ENCODE assay signal across 18 cellular contexts in the genomic region with DNA sequence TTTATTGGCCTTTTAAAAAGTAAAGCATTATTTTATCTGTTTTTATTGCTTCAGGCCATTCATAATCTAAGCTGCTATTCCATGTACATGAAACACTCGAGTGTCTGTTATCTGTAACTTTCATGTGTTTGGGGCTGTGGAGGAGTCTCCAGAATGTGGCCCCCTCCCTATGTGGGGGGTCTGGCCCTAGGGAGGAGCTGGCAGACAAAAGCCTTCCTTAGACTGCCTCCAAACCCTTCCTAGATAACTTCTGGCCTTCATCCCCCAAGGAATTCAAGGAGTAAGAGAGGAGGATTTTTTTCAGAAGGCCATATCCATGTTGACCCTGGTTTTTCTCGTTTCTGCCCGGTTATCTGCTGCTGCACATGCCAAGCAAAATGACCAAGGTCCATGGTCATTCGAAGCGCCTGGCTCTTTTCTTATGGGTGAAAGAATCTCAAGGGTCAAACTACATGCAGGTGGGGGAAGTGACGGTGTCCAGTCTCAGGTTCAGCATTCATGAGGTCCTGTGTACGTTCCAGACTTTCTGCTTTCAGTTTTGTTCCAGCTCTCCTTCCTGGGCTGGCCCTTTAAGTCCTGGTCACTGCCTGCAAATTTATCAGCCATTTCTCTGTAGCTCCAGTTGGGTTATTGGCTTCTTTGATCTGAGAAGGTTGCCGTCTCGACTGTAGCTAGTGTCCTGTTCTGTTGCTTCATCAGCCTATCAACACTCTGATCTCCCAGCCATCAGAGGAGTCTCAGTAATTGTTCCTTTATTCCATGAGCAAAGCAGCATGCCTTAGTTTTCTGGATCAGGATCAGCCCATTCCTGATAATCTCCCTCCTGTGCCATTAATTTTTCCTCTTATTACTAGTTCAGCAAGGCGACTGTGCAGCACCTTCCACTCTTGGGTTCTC. TPM values are rescaled to one million over a fixed set of nuclear protein-coding genes. Genes with fewer than 3 reads are reported as not detected.
DNase-seq lines count a peak whose midpoint lies in the region; ATAC-seq, FAIRE-seq and TF ChIP-seq lines count a peak whose summit lies in the region.
"Had no signal": no experiment of that assay in that cellular context is flagged by ENCODE, and none has a peak within 500 bp of the region (broad histone marks: within the 10 kb centered on the region; RNA-seq: fewer than 3 reads in every experiment).

No MANE protein-coding gene starts in this region.

- H3F3A ChIP-seq in Loucy (ENCODE audit: low read depth), result no peaks in the 10 kb centered on the region

- no peak for ATAC-seq in GM19467 (IDR thresholded peaks at IDR 0.05; ENCODE audit: unreplicated experiment)
- ATAC-seq in activated CD8-positive, alpha-beta T cell treated with anti-CD3 and anti-CD28 coated beads for 36 hours, result no peak
- no peak for ATAC-seq in HG03469 (IDR thresholded peaks at IDR 0.05; ENCODE audit: unreplicated experiment)
- ATAC-seq: activated CD4-positive, alpha-beta T cell treated with anti-CD3 and anti-CD28 coated beads for 36 hours had no signal

- H3K4me3 ChIP-seq in CD4-positive, alpha-beta memory T cell (ENCODE audit: low read length in 2 of 2), result no peak overlapping the region
- peak overlapping the region; percentile 97 for H3K4me3 ChIP-seq in Loucy (ENCODE audit: low read length, poor library complexity, severe bottlenecking)
- H3K4me3 ChIP-seq in duodenal mucosa (ENCODE audit: low read depth in 1 of 2, low read length in 2 of 2), result peak overlapping the region; percentile 43 to 53
- H3K4me3 ChIP-seq in osteoblast (ENCODE audit: insufficient read depth, low read length), result no peak overlapping the region
- H3K4me3 ChIP-seq: HAP-1, heart left ventricle, neural progenitor cell had no signal

- peaks cover 29 to 58% of the 10 kb centered on the region in 2 donors for H3K36me3 Mint-ChIP-seq in CD4-positive, alpha-beta memory T cell
- peaks cover 16% of the 10 kb centered on the region for H3K36me3 Mint-ChIP-seq in activated CD8-positive, alpha-beta T cell treated with anti-CD3 and anti-CD28 coated beads for 36 hours (ENCODE audit: low read depth)
- H3K36me3 Mint-ChIP-seq: neural progenitor cell had no signal

- H4K20me1 ChIP-seq in Loucy (ENCODE audit: insufficient read depth, low read length, poor library complexity, severe bottlenecking), result peaks cover 67% of the 10 kb centered on the region
- H4K20me1 ChIP-seq in osteoblast (ENCODE audit: insufficient read depth, low read length), result no peaks in the 10 kb centered on the region

- H3K9me3 Mint-ChIP-seq in CD4-positive, alpha-beta memory T cell, result no peaks in the 10 kb centered on the region
- H3K9me3 Mint-ChIP-seq in activated CD8-positive, alpha-beta T cell treated with anti-CD3 and anti-CD28 coated beads for 36 hours, result no peaks in the 10 kb centered on the region
- H3K9me3 Mint-ChIP-seq: neural progenitor cell had no signal

- no peak overlapping the region for H2AFZ ChIP-seq in Loucy (ENCODE audit: low read length)
- H2AFZ ChIP-seq in osteoblast (ENCODE audit: low read length), result no peak overlapping the region
- H2AFZ ChIP-seq: neural progenitor cell had no signal

- peak overlapping the region in 6 of 8 donors; percentile 10 to 81 (median 34) for H3K4me3 Mint-ChIP-seq in CD4-positive, alpha-beta memory T cell
- no peak overlapping the region for H3K4me3 Mint-ChIP-seq in activated CD8-positive, alpha-beta T cell treated with anti-CD3 and anti-CD28 coated beads for 36 hours
- H3K4me3 Mint-ChIP-seq: activated CD4-positive, alpha-beta T cell treated with anti-CD3 and anti-CD28 coated beads for 36 hours; neural progenitor cell had no signal

- no peaks in the 10 kb centered on the region for H3K27me3 ChIP-seq in CD4-positive, alpha-beta memory T cell (ENCODE audit: insufficient read depth, low read length)
- H3K27me3 ChIP-seq in Loucy (ENCODE audit: insufficient read depth, low read length, poor library complexity, severe bottlenecking) (no peaks in the 10 kb centered on the region), duodenal mucosa (ENCODE audit: control insufficient read depth in 1 of 2, insufficient read depth in 2 of 2, low read length in 2 of 2) (no peaks in the 10 kb centered on the region), osteoblast (ENCODE audit: insufficient read depth, low read length) (peaks cover 11% of the 10 kb centered on the region)
- H3K27me3 ChIP-seq: heart left ventricle, neural progenitor cell had no signal

- no peaks in the 10 kb centered on the region for H3K9me3 ChIP-seq in CD4-positive, alpha-beta memory T cell (ENCODE audit: control insufficient read depth in 1 of 2, low read length in 2 of 2)
- H3K9me3 ChIP-seq in Loucy (ENCODE audit: insufficient read depth, low read depth, low read length) (no peaks in the 10 kb centered on the region), duodenal mucosa (ENCODE audit: control insufficient read depth in 1 of 2, low read length in 2 of 2) (no peaks in the 10 kb centered on the region), osteoblast (ENCODE audit: low read depth, low read length) (no peaks in the 10 kb centered on the region)
- H3K9me3 ChIP-seq: HAP-1, heart left ventricle had no signal

- peak overlapping the region in 5 of 7 donors; percentile 24 to 82 (median 55) for H3K27ac Mint-ChIP-seq in CD4-positive, alpha-beta memory T cell
- H3K27ac Mint-ChIP-seq in activated CD8-positive, alpha-beta T cell treated with anti-CD3 and anti-CD28 coated beads for 36 hours, result no peak overlapping the region
- H3K27ac Mint-ChIP-seq: activated CD4-positive, alpha-beta T cell treated with anti-CD3 and anti-CD28 coated beads for 36 hours; neural progenitor cell had no signal

- intact Hi-C loops in CD4-positive, alpha-beta memory T cell (cut with micrococcal nuclease), result no loop called here
- intact Hi-C loops in activated CD8-positive, alpha-beta T cell treated with anti-CD3 and anti-CD28 coated beads for 36 hours (cut with micrococcal nuclease), result no loop called here

- H3K4me2 ChIP-seq in Loucy (ENCODE audit: low read depth, low read length, poor library complexity, severe bottlenecking) (peak overlapping the region; percentile 96), osteoblast (ENCODE audit: insufficient read depth, low read length) (no peak overlapping the region)
- H3K4me2 ChIP-seq: neural progenitor cell had no signal

- peaks cover 73 to 99% (median 85%) of the 10 kb centered on the region in 4 donors for H3K4me1 Mint-ChIP-seq in CD4-positive, alpha-beta memory T cell
- H3K4me1 Mint-ChIP-seq in activated CD8-positive, alpha-beta T cell treated with anti-CD3 and anti-CD28 coated beads for 36 hours (ENCODE audit: low read depth), result peaks cover 58% of the 10 kb centered on the region
- H3K4me1 Mint-ChIP-seq: neural progenitor cell had no signal

- POLR2A ChIA-PET in CD4-positive, alpha-beta memory T cell (lab: Charles Lee; ENCODE audit: partially characterized antibody), result interaction anchor here (0.6 to 12.2 kb wide), 4 partner anchors 8 to 1078 kb away, joined by 3 to 493 read pairs (median 6); a partner anchor contains a TSS
- POLR2A ChIA-PET in activated CD8-positive, alpha-beta T cell treated with anti-CD3 and anti-CD28 coated beads for 36 hours (lab: Charles Lee), result interaction anchor here (0.7 to 2.1 kb wide), 5 partner anchors 8 to 60 kb away, joined by 3 to 6 read pairs (median 4); a partner anchor contains a TSS

- H3K36me3 ChIP-seq in CD4-positive, alpha-beta memory T cell (ENCODE audit: insufficient read depth, low read length), result no peaks in the 10 kb centered on the region
- no peaks in the 10 kb centered on the region for H3K36me3 ChIP-seq in Loucy (ENCODE audit: insufficient read depth, low read length)
- H3K36me3 ChIP-seq in duodenal mucosa (ENCODE audit: control insufficient read depth in 1 of 2, insufficient read depth in 2 of 2, low read length in 2 of 2), result no peaks in the 10 kb centered on the region
- H3K36me3 ChIP-seq in osteoblast (ENCODE audit: insufficient read depth, low read length), result no peaks in the 10 kb centered on the region
- H3K36me3 ChIP-seq: HAP-1, heart left ventricle, neural progenitor cell had no signal

- peaks cover 99% of the 10 kb centered on the region for H3K4me1 ChIP-seq in CD4-positive, alpha-beta memory T cell (ENCODE audit: insufficient read depth, low read length)
- peaks cover 97% of the 10 kb centered on the region for H3K4me1 ChIP-seq in Loucy (ENCODE audit: insufficient read depth, low read length, poor library complexity, severe bottlenecking)
- H3K4me1 ChIP-seq in duodenal mucosa (ENCODE audit: control insufficient read depth in 1 of 2, insufficient read depth in 2 of 2, low read length in 2 of 2), result peaks cover 37 to 59% of the 10 kb centered on the region in 2 donors
- peaks cover 20% of the 10 kb centered on the region for H3K4me1 ChIP-seq in osteoblast (ENCODE audit: insufficient read depth, low read length)
- H3K4me1 ChIP-seq: HAP-1, neural progenitor cell had no signal

- no peaks in the 10 kb centered on the region for H3K9me2 ChIP-seq in Loucy (replicated peaks; ENCODE audit: low read depth, low read length)

- H3K79me2 ChIP-seq in Loucy (ENCODE audit: insufficient read depth, low read length) (peaks cover 100% of the 10 kb centered on the region), osteoblast (ENCODE audit: insufficient read depth, low read length) (no peaks in the 10 kb centered on the region)

- CTCF ChIA-PET in CD4-positive, alpha-beta memory T cell (lab: Charles Lee; ENCODE audit: partially characterized antibody), result interaction anchor here (1.1 to 13.9 kb wide), 4 partner anchors 42 to 79 kb away, joined by 4 to 135 read pairs (median 16); no protein-coding TSS in a partner anchor
- CTCF ChIA-PET in activated CD8-positive, alpha-beta T cell treated with anti-CD3 and anti-CD28 coated beads for 36 hours (lab: Charles Lee), result interaction anchor here (1.0 to 3.7 kb wide), 8 partner anchors 10 to 140 kb away, joined by 3 to 17 read pairs (median 4); no protein-coding TSS in a partner anchor

- no peak overlapping the region for H3K27ac ChIP-seq in CD4-positive, alpha-beta memory T cell (ENCODE audit: low read depth, low read length)
- H3K27ac ChIP-seq in duodenal mucosa (ENCODE audit: low read depth, low read length) (no peak overlapping the region), osteoblast (ENCODE audit: low read depth, low read length) (peak overlapping the region; percentile 26)
- H3K27ac ChIP-seq: neural progenitor cell had no signal

- no peaks in the 10 kb centered on the region for H3K27me3 Mint-ChIP-seq in CD4-positive, alpha-beta memory T cell
- peaks cover 27% of the 10 kb centered on the region for H3K27me3 Mint-ChIP-seq in activated CD8-positive, alpha-beta T cell treated with anti-CD3 and anti-CD28 coated beads for 36 hours

- TF ChIP-seq CTCF in Loucy (conservative IDR thresholded peaks at IDR 0.05; ENCODE audit: low read length), result no peak
- TF ChIP-seq CTCF in osteoblast (IDR thresholded peaks at IDR 0.05; ENCODE audit: extremely low read depth, low read depth, low read length), result no peak
- TF ChIP-seq CTCF in activated CD8-positive, alpha-beta T cell treated with anti-CD3 and anti-CD28 coated beads for 36 hours (IDR thresholded peaks at IDR 0.05), result no peak

- no peak for FAIRE-seq in GM19239 (lab: Jason Lieb, UNC)
- FAIRE-seq: colon, D721Med had no signal

- DNase-seq in CD4-positive, alpha-beta memory T cell, result no peak
- DNase-seq in osteoblast (ENCODE audit: insufficient read length, low spot score, missing footprints), result no peak
- DNase-seq in activated CD8-positive, alpha-beta T cell treated with anti-CD3 and anti-CD28 coated beads for 36 hours, result no peak
- no peak for DNase-seq in GM19239 (ENCODE audit: insufficient read length, low spot score)
- DNase-seq: activated CD4-positive, alpha-beta T cell treated with anti-CD3 and anti-CD28 coated beads for 36 hours; activated T-cell treated with anti-CD3 and anti-CD28 coated beads, Interleukin-2, amount 50 U/mL, for 1 hour; Karpas-422; NCI-H2029; NCI-H526 treated with DMSO at 0.1 percent for 48 hours had no signal

- peak overlapping the region; percentile 70 for H3K9ac ChIP-seq in Loucy (ENCODE audit: low read depth, low read length, poor library complexity, severe bottlenecking)
- peak overlapping the region; percentile 10 to 45 for H3K9ac ChIP-seq in duodenal mucosa (ENCODE audit: low read depth in 1 of 2, low read length in 2 of 2)
- H3K9ac ChIP-seq: neural progenitor cell had no signal

RNA-seq across cellular contexts. Expression of a gene that starts 8.4 kb away (rescaled TPM):
- total RNA-seq in CD4-positive, alpha-beta memory T cell, result 10 to 100 TPM; 13.9 to 14.8 TPM
- polyA plus RNA-seq in CD4-positive, alpha-beta memory T cell, result 10 to 100 TPM in 1 of 2 donors, 1 to 10 TPM in 1; 5.3 to 43.0 TPM
- 0.36 and 0.59 TPM in 2 replicates for total RNA-seq in osteoblast
- 10 to 100 TPM; 13.1 to 13.6 TPM for total RNA-seq in activated CD8-positive, alpha-beta T cell treated with anti-CD3 and anti-CD28 coated beads for 36 hours

Comparison
In these comparisons a context has a peak if more than half of its experiments do, and no peak if none do; other contexts are left out.
1. H3K4me3 ChIP-seq: peak in Loucy (single experiment) and duodenal mucosa (2 of 2); none in CD4-positive, alpha-beta memory T cell (0 of 2) and osteoblast (single experiment).